ENCODE assay signal across 1 cellular context in the genomic region with DNA sequence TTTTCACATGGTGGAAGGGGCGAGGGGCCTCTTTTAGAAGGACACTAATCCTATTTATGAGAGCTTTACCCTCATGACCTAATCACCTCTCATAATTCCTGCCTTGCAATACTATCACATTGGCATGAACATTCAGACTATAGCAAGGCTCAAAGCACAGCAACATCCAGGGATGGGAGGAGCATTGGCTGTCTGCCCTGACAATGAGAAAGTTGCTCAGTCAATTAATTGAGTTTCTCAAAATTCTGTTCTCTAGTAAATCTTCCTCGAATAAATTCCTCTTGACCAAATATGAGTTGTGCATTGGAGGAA.
TF ChIP-seq lines count a peak whose summit lies in the region.

No MANE protein-coding gene starts in this region.

TF ChIP-seq in IMR-90, 13 proteins besides CTCF, POLR2A, EP300 and RAD21:
- no peak for TF ChIP-seq NFE2L2 (IDR thresholded peaks at IDR 0.05; ENCODE audit: low read depth, low read length)
- TF ChIP-seq MAFK (IDR thresholded peaks at IDR 0.05; ENCODE audit: low read depth, low read length): no peak
- no peak for TF ChIP-seq CHD1 (IDR thresholded peaks at IDR 0.05; ENCODE audit: low read depth, low read length)
- TF ChIP-seq SMC3 (IDR thresholded peaks at IDR 0.05; ENCODE audit: low read depth, low read length): no peak
- TF ChIP-seq FOS (IDR thresholded peaks at IDR 0.05; ENCODE audit: low read depth, low read length): no peak
- no peak for TF ChIP-seq RFX5 (IDR thresholded peaks at IDR 0.05; ENCODE audit: low read depth, low read length)
- no peak for TF ChIP-seq ELK1 (IDR thresholded peaks at IDR 0.05; ENCODE audit: borderline replicate concordance, low read depth, low read length)
- no peak for TF ChIP-seq USF2 (IDR thresholded peaks at IDR 0.05; ENCODE audit: low read depth, low read length)
- no peak for TF ChIP-seq MXI1 (IDR thresholded peaks at IDR 0.05; ENCODE audit: borderline replicate concordance, low read depth, low read length)
- TF ChIP-seq MAZ (IDR thresholded peaks at IDR 0.05; ENCODE audit: borderline replicate concordance, low read depth, low read length): no peak
- TF ChIP-seq CEBPB (IDR thresholded peaks at IDR 0.05; ENCODE audit: low read depth, low read length): no peak
- TF ChIP-seq RCOR1 (IDR thresholded peaks at IDR 0.05; ENCODE audit: insufficient replicate concordance, low read length): no peak
- TF ChIP-seq BHLHE40 (IDR thresholded peaks at IDR 0.05; ENCODE audit: low read depth, low read length): no peak
